19 cellular contexts compared by ENCODE assay signal in genomic region chr14:54444003-54444402, GRCh38.
"Had no signal": no experiment of that assay in that cellular context is flagged by ENCODE, and none has a peak within 500 bp of the region (broad histone marks: within the 10 kb centered on the region; RNA-seq: fewer than 3 reads in every experiment).

No MANE protein-coding gene starts in this region.

- H3K36me3 ChIP-seq: cardiac muscle cell, neutrophil, thyroid gland had no signal

- H3K36me3 Mint-ChIP-seq: activated naive CD4-positive, alpha-beta T cell treated with anti-CD3 and anti-CD28 coated beads, Interleukin-2, amount 50 U/mL, for 24 hours; memory B cell had no signal

- DNase-seq: activated CD4-positive, alpha-beta T cell treated with anti-CD3 and anti-CD28 coated beads for 1 hour; activated CD8-positive, alpha-beta memory T cell treated with anti-CD3 and anti-CD28 coated beads for 24 hours; activated CD8-positive, alpha-beta memory T cell treated with anti-CD3 and anti-CD28 coated beads, Interleukin-2, amount 50 U/mL, for 48 hours; activated gamma-delta T cell; dermis blood vessel endothelial cell; effector memory CD8-positive, alpha-beta T cell; naive thymus-derived CD4-positive, alpha-beta T cell; stimulated activated CD4-positive, alpha-beta T cell treated with anti-CD3 and anti-CD28 coated beads, Interleukin-12 subunit alpha, Interleukin-12 subunit beta, amount 100 ng/mL, for 4 hours; stimulated activated CD4-positive, alpha-beta T cell treated with anti-CD3 and anti-CD28 coated beads, Interleukin-1b, Interleukin-23, amount 100 ng/mL, for 48 hours; stimulated activated CD8-positive, alpha-beta memory T cell treated with anti-CD3 and anti-CD28 coated beads, Interleukin-4, amount 100 ng/mL, for 48 hours; stimulated activated naive CD4-positive, alpha-beta T cell; thyroid gland had no signal

- H3K27ac Mint-ChIP-seq: activated naive CD4-positive, alpha-beta T cell treated with anti-CD3 and anti-CD28 coated beads, Interleukin-2, amount 50 U/mL, for 24 hours; effector memory CD8-positive, alpha-beta T cell; memory B cell; naive thymus-derived CD4-positive, alpha-beta T cell; T-helper 1 cell treated with Interleukin-12 subunit alpha and Interleukin-12 subunit beta and Interleukin-4 antibody, amounts not matched to agents 30 μg/mL and 1 μg/mL, for 36 hours had no signal

- H3K27ac ChIP-seq: cardiac muscle cell, neutrophil, parathyroid adenoma, thyroid gland had no signal

- H2AFZ ChIP-seq: parathyroid adenoma had no signal

- H3K27me3 Mint-ChIP-seq: activated naive CD4-positive, alpha-beta T cell treated with anti-CD3 and anti-CD28 coated beads, Interleukin-2, amount 50 U/mL, for 24 hours had no signal

- H3K9me3 ChIP-seq: neutrophil, thyroid gland had no signal

- H3K4me3 ChIP-seq: cardiac muscle cell, thyroid gland had no signal

- H3K27me3 ChIP-seq: cardiac muscle cell, neutrophil, thyroid gland had no signal

- ATAC-seq: effector memory CD8-positive, alpha-beta T cell; naive thymus-derived CD4-positive, alpha-beta T cell; sciatic nerve had no signal

- H3K9ac ChIP-seq: parathyroid adenoma had no signal

- H3K4me3 Mint-ChIP-seq: activated naive CD4-positive, alpha-beta T cell treated with anti-CD3 and anti-CD28 coated beads, Interleukin-2, amount 50 U/mL, for 24 hours; effector memory CD8-positive, alpha-beta T cell; memory B cell; T-helper 1 cell treated with Interleukin-12 subunit alpha and Interleukin-12 subunit beta and Interleukin-4 antibody, amounts not matched to agents 30 μg/mL and 1 μg/mL, for 36 hours had no signal

- H3K9me3 Mint-ChIP-seq: activated naive CD4-positive, alpha-beta T cell treated with anti-CD3 and anti-CD28 coated beads, Interleukin-2, amount 50 U/mL, for 24 hours; effector memory CD8-positive, alpha-beta T cell; memory B cell; T-helper 1 cell treated with Interleukin-12 subunit alpha and Interleukin-12 subunit beta and Interleukin-4 antibody, amounts not matched to agents 30 μg/mL and 1 μg/mL, for 36 hours had no signal
